23 cellular contexts compared by ENCODE assay signal in the genomic region with DNA sequence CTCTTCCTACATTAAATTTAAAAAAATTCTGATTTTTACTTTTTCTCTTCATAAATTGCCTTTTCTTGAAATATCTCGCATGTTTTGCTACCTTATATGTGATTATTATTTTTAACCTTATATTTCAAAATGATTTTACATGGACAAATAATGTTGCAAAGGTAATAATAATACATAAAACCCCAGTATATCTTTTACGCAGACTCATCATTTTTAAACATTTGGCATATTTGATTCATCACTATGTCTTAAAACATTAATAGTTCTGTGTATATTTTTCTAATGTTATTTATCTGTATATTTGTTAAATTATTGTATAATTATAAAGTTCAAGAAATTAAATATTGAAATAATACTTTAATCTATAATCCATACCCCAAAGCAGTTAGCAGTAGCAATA.
"Had no signal": no experiment of that assay in that cellular context is flagged by ENCODE, and none has a peak within 500 bp of the region (broad histone marks: within the 10 kb centered on the region; RNA-seq: fewer than 3 reads in every experiment).

No MANE protein-coding gene starts in this region.

- FAIRE-seq: HTR-8/SVneo, RCC 7860 had no signal

- H3K4me1 ChIP-seq: SJSA1 had no signal

- DNase-seq: Kasumi-1, MM.1S, NCI-H1092 treated with DMSO at 0.1 percent for 48 hours, NCI-H1436, NCI-H187, NCI-H2029, NCI-H2081 treated with DMSO at 0.1 percent for 48 hours, NCI-H2171, NCI-H226, NCI-H446, NCI-H510A, NCI-H524 treated with DMSO at 0.1 percent for 48 hours, NCI-H69, NCI-H774, Right ventricle myocardium superior, RPMI8226, SIG-M5 had no signal

- H3K9ac ChIP-seq: KMS-11 had no signal

- H3K4me3 ChIP-seq: SJSA1, SK-N-MC had no signal

- H3K4me2 ChIP-seq: KMS-11 had no signal

- H3K27ac ChIP-seq: HL-60, KMS-11, SJSA1, SK-N-MC had no signal

- H3K9me3 ChIP-seq: SJSA1 had no signal

- H3K36me3 ChIP-seq: SJSA1 had no signal

- H3K27me3 ChIP-seq: SJSA1 had no signal
